In genomic region chr12:14362347-14362746, GRCh38 we compare ENCODE assay signal across 17 cellular contexts. TPM values are rescaled to one million over a fixed set of nuclear protein-coding genes. Genes with fewer than 3 reads are reported as not detected.
DNase-seq lines count a peak whose midpoint lies in the region; ATAC-seq, FAIRE-seq and TF ChIP-seq lines count a peak whose summit lies in the region.
"Had no signal": no experiment of that assay in that cellular context is flagged by ENCODE, and none has a peak within 500 bp of the region (broad histone marks: within the 10 kb centered on the region; RNA-seq: fewer than 3 reads in every experiment).

No MANE protein-coding gene starts in this region.

- peak; percentile 59 for FAIRE-seq in GM18507 (lab: Jason Lieb, UNC)
- FAIRE-seq: astrocyte, D721Med had no signal

- peak overlapping the region in 2 of 3 donors; percentile 67 to 85 for H3K27ac Mint-ChIP-seq in CD4-positive, CD25-positive, alpha-beta regulatory T cell
- H3K27ac Mint-ChIP-seq in activated T-helper 17 cell treated with anti-CD3 and anti-CD28 coated beads, Interleukin-2, amount 50 U/mL, for 72 hours: peak overlapping the region; percentile 36
- no peak overlapping the region for H3K27ac Mint-ChIP-seq in osteocyte (ENCODE audit: unreplicated experiment)

- H3K4me1 ChIP-seq in CD4-positive, CD25-positive, alpha-beta regulatory T cell (ENCODE audit: control insufficient read depth, insufficient read depth, low read length, poor library complexity, severe bottlenecking): peaks cover 15% of the 10 kb centered on the region
- H3K4me1 ChIP-seq in testis (no peaks in the 10 kb centered on the region), heart right ventricle (peaks cover 0 to 8% (median 0%) of the 10 kb centered on the region in 9 donors)

- H3K27me3 Mint-ChIP-seq in CD4-positive, CD25-positive, alpha-beta regulatory T cell: peaks cover 16% of the 10 kb centered on the region
- no peaks in the 10 kb centered on the region for H3K27me3 Mint-ChIP-seq in activated T-helper 17 cell treated with anti-CD3 and anti-CD28 coated beads, Interleukin-2, amount 50 U/mL, for 72 hours
- H3K27me3 Mint-ChIP-seq in osteocyte (ENCODE audit: unreplicated experiment): no peaks in the 10 kb centered on the region

- no peak for ATAC-seq in CD4-positive, CD25-positive, alpha-beta regulatory T cell (ENCODE audit: low read depth in 2 of 2)
- ATAC-seq in HG02938 (IDR thresholded peaks at IDR 0.05; ENCODE audit: unreplicated experiment) (peak; percentile 21), HG03280 (IDR thresholded peaks at IDR 0.05; ENCODE audit: unreplicated experiment) (no peak), heart right ventricle (no peak)
- no peak for ATAC-seq in activated T-helper 17 cell treated with anti-CD3 and anti-CD28 coated beads, Interleukin-2, amount 50 U/mL, for 72 hours (replicated peaks)
- ATAC-seq: activated T-cell treated with anti-CD3 and anti-CD28 coated beads, Interleukin-2, amount 50 U/mL, for 4 hours; left lobe of liver had no signal

- no peak for TF ChIP-seq POLR2A in testis (IDR thresholded peaks at IDR 0.05)

- no peaks in the 10 kb centered on the region for H3K27me3 ChIP-seq in CD4-positive, CD25-positive, alpha-beta regulatory T cell (ENCODE audit: control insufficient read depth, insufficient read depth, low read length)
- H3K27me3 ChIP-seq in testis (no peaks in the 10 kb centered on the region), heart right ventricle (no peaks in the 10 kb centered on the region)

- H3K9me3 Mint-ChIP-seq in CD4-positive, CD25-positive, alpha-beta regulatory T cell: peaks cover 0 to 3% (median 0%) of the 10 kb centered on the region in 7 donors
- H3K9me3 Mint-ChIP-seq in activated T-helper 17 cell treated with anti-CD3 and anti-CD28 coated beads, Interleukin-2, amount 50 U/mL, for 72 hours: peaks cover 3% of the 10 kb centered on the region
- H3K9me3 Mint-ChIP-seq in osteocyte (ENCODE audit: unreplicated experiment): no peaks in the 10 kb centered on the region
- H3K9me3 Mint-ChIP-seq: activated T-cell treated with anti-CD3 and anti-CD28 coated beads, Interleukin-2, amount 50 U/mL, for 4 hours had no signal

- no peaks in the 10 kb centered on the region for H3K36me3 ChIP-seq in CD4-positive, CD25-positive, alpha-beta regulatory T cell (ENCODE audit: control insufficient read depth, insufficient read depth, low read length)
- H3K36me3 ChIP-seq in testis (ENCODE audit: low read depth, missing control alignments): no peaks in the 10 kb centered on the region
- no peaks in the 10 kb centered on the region for H3K36me3 ChIP-seq in heart right ventricle

- H3K9me3 ChIP-seq in CD4-positive, CD25-positive, alpha-beta regulatory T cell (ENCODE audit: control insufficient read depth in 2 of 2, low read length in 2 of 2): no peaks in the 10 kb centered on the region
- H3K9me3 ChIP-seq in testis: no peaks in the 10 kb centered on the region
- no peaks in the 10 kb centered on the region for H3K9me3 ChIP-seq in heart right ventricle

- H3K27ac ChIP-seq in CD4-positive, CD25-positive, alpha-beta regulatory T cell (ENCODE audit: insufficient read depth, low read length, poor library complexity, severe bottlenecking): no peak overlapping the region
- H3K27ac ChIP-seq in testis (no peak overlapping the region), heart right ventricle (no peak overlapping the region)
- H3K27ac ChIP-seq: PC-9 had no signal

- peak overlapping the region in 2 of 4 donors; percentile 10 to 84 for H3K4me3 Mint-ChIP-seq in CD4-positive, CD25-positive, alpha-beta regulatory T cell
- H3K4me3 Mint-ChIP-seq in activated T-helper 17 cell treated with anti-CD3 and anti-CD28 coated beads, Interleukin-2, amount 50 U/mL, for 72 hours: no peak overlapping the region
- no peak overlapping the region for H3K4me3 Mint-ChIP-seq in osteocyte (ENCODE audit: unreplicated experiment)
- H3K4me3 Mint-ChIP-seq: activated T-cell treated with anti-CD3 and anti-CD28 coated beads, Interleukin-2, amount 50 U/mL, for 4 hours had no signal

- H3K4me3 ChIP-seq in CD4-positive, CD25-positive, alpha-beta regulatory T cell (ENCODE audit: low read depth, low read length): no peak overlapping the region
- H3K4me3 ChIP-seq in testis (no peak overlapping the region), heart right ventricle (no peak overlapping the region)
- H3K4me3 ChIP-seq: PC-9 had no signal

- peaks cover 14 to 33% (median 23%) of the 10 kb centered on the region in 4 donors for H3K4me1 Mint-ChIP-seq in CD4-positive, CD25-positive, alpha-beta regulatory T cell
- H3K4me1 Mint-ChIP-seq in activated T-helper 17 cell treated with anti-CD3 and anti-CD28 coated beads, Interleukin-2, amount 50 U/mL, for 72 hours: peaks cover 6% of the 10 kb centered on the region
- H3K4me1 Mint-ChIP-seq in osteocyte (ENCODE audit: unreplicated experiment): peaks cover 12% of the 10 kb centered on the region

- no peak for TF ChIP-seq CTCF in testis (IDR thresholded peaks at IDR 0.05)
- no peak for TF ChIP-seq CTCF in heart right ventricle (IDR thresholded peaks at IDR 0.05)
- TF ChIP-seq CTCF in osteocyte (IDR thresholded peaks at IDR 0.05): no peak

- DNase-seq in CD4-positive, CD25-positive, alpha-beta regulatory T cell: no peak
- DNase-seq in GM18507 (ENCODE audit: extremely low spot score, insufficient read length, low read depth) (no peak), testis (no peak), heart right ventricle (no peak), osteocyte (ENCODE audit: extremely low spot score, unreplicated experiment) (no peak)
- DNase-seq: activated T-cell treated with anti-CD3 and anti-CD28 coated beads, Interleukin-2, amount 50 U/mL, for 4 hours; cortex of kidney; IMR-90; NCI-H1105 treated with DMSO at 0.1 percent for 48 hours; NCI-H2227 treated with DMSO at 0.1 percent for 48 hours; PC-9 had no signal

- peaks cover 7% of the 10 kb centered on the region for H3K36me3 Mint-ChIP-seq in CD4-positive, CD25-positive, alpha-beta regulatory T cell
- peaks cover 24% of the 10 kb centered on the region for H3K36me3 Mint-ChIP-seq in activated T-helper 17 cell treated with anti-CD3 and anti-CD28 coated beads, Interleukin-2, amount 50 U/mL, for 72 hours (ENCODE audit: low read depth)
- H3K36me3 Mint-ChIP-seq in osteocyte (ENCODE audit: unreplicated experiment): no peaks in the 10 kb centered on the region

- WGBS in testis, 2 donors: 94 to 100% methylated on average over 1 of the region's 1 CpG
- 74 to 76% methylated on average over 1 of the region's 1 CpG for WGBS in heart right ventricle, 2 donors

- intact Hi-C loops in testis (cut with DNase I; ENCODE audit: low total_unique reads): no loop called here
- intact Hi-C loops in heart right ventricle (cut with DNase I): loop anchor here in 4 of 10 donors (5.0 to 10.0 kb wide), 4 partner anchors 52 to 202 kb away; partner anchors contain the start of gene PLBD1 (in 1 of the 4)

RNA-seq across cellular contexts. Expression of gene ATF7IP, which starts 3.1 kb away (rescaled TPM):
- 175 TPM for total RNA-seq in CD4-positive, CD25-positive, alpha-beta regulatory T cell
- polyA plus RNA-seq in CD4-positive, CD25-positive, alpha-beta regulatory T cell: 100 to 1,000 TPM in 2 of 4 donors, 10 to 100 TPM in 2; 83.9 to 116 (median 95.0) TPM
- total RNA-seq in activated T-helper 17 cell treated with anti-CD3 and anti-CD28 coated beads, Interleukin-2, amount 50 U/mL, for 72 hours: 100 to 1,000 TPM in 1 of 2 donors, 10 to 100 TPM in 1; 72.8 to 122 TPM
- total RNA-seq in testis (10 to 100 TPM; 77.1 to 84.6 TPM), heart right ventricle (10 to 100 TPM; 37.9 to 85.8 (median 67.3) TPM), osteocyte (71.1 and 71.2 TPM in 2 replicates)
- polyA plus RNA-seq in testis (ENCODE audit: insufficient read depth, low read depth, low replicate concordance) (71.0 TPM), heart right ventricle (10 to 100 TPM in 1 of 2 donors, 1 to 10 TPM in 1; 4.0 to 13.4 TPM)
